In the genomic region with DNA sequence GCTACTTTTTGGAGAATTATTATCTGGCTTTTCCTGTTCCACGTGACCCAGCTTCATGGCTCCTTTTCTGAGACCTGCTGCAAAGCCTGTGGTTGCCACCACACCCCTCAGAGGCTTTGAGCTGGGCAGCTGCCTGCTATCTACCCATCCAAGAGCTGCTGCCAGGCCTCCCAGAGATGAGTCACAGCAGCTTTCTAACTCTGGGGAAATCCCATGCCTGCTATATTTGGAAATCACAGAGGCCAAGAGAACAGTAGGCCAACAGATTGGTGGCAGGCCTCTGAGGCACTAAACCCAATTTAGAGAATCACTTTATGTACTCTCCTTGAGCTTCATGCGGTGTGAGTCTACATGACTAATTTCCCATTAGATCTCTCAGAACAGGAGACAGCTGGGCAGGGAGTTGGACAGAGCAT, we compare ENCODE assay signal across 8 cellular contexts. TPM values are rescaled to one million over a fixed set of nuclear protein-coding genes. Genes with fewer than 3 reads are reported as not detected.
A peak's percentile ranks its signal among the peaks of the same experiment; 100 is the strongest.
DNase-seq lines count a peak whose midpoint lies in the region; ATAC-seq, FAIRE-seq and TF ChIP-seq lines count a peak whose summit lies in the region.
"Had no signal": no experiment of that assay in that cellular context is flagged by ENCODE, and none has a peak within 500 bp of the region (broad histone marks: within the 10 kb centered on the region; RNA-seq: fewer than 3 reads in every experiment).

No MANE protein-coding gene starts in this region.

- DNase-seq in H54 (ENCODE audit: insufficient read length, low spot score): peak; percentile 70
- DNase-seq in LHCN-M2 (ENCODE audit: low read depth): peak; percentile 100
- no peak for DNase-seq in WTC11 (ENCODE audit: low spot score)
- DNase-seq in epithelial cell of prostate (ENCODE audit: low read depth, low spot score): peak; percentile 82
- peak; percentile 8 for DNase-seq in naive B cell

- no peak for TF ChIP-seq CTCF in WTC11 (IDR thresholded peaks at IDR 0.05)

- no peak overlapping the region for H3K4me3 Mint-ChIP-seq in WTC11
- H3K4me3 Mint-ChIP-seq in naive B cell: no peak overlapping the region
- H3K4me3 Mint-ChIP-seq: activated naive CD8-positive, alpha-beta T cell had no signal

- no peaks in the 10 kb centered on the region for H3K27me3 Mint-ChIP-seq in WTC11 (ENCODE audit: low read depth)
- no peaks in the 10 kb centered on the region for H3K27me3 Mint-ChIP-seq in naive B cell

- H3K36me3 Mint-ChIP-seq in WTC11: no peaks in the 10 kb centered on the region
- H3K36me3 Mint-ChIP-seq in naive B cell: peaks cover 0 to 6% of the 10 kb centered on the region in 2 donors
- H3K36me3 Mint-ChIP-seq: activated naive CD8-positive, alpha-beta T cell had no signal

- ATAC-seq in GM18502 (IDR thresholded peaks at IDR 0.05; ENCODE audit: poor library complexity, unreplicated experiment) (peak; percentile 99), WTC11 (peak; percentile 18; the same call in 1 of the 2 replicates), naive B cell (ENCODE audit: low read depth in 2 of 2) (peak; percentile 72 to 76)

- POLR2A ChIA-PET in WTC11 (lab: Charles Lee): interaction anchor here (0.6 kb wide), 1 partner anchor 20 kb away, joined by 4 read pairs; no protein-coding TSS in a partner anchor

- H3K4me1 Mint-ChIP-seq in WTC11 (peaks cover 4% of the 10 kb centered on the region), naive B cell (peaks cover 9 to 12% (median 10%) of the 10 kb centered on the region in 3 donors)

- no peak for TF ChIP-seq POLR2A in H54 (IDR thresholded peaks at IDR 0.05; ENCODE audit: low read depth, low read length)

- H3K27ac ChIP-seq in epithelial cell of prostate (no peak overlapping the region), temporal lobe (ENCODE audit: low read depth, low read length) (peak overlapping the region; percentile 50)

- H3K9me3 Mint-ChIP-seq in WTC11 (no peaks in the 10 kb centered on the region), naive B cell (no peaks in the 10 kb centered on the region)

- peak; percentile 100 for FAIRE-seq in H54 (lab: Jason Lieb, UNC)

- H3K27ac Mint-ChIP-seq in WTC11 (no peak overlapping the region), naive B cell (peak overlapping the region in 3 of 6 donors; percentile 24 to 82 (median 59))
- H3K27ac Mint-ChIP-seq: activated naive CD8-positive, alpha-beta T cell had no signal

- CTCF ChIA-PET in WTC11 (lab: Charles Lee): no interaction called here

TF ChIP-seq in WTC11, 78 proteins besides CTCF, POLR2A, EP300 and RAD21:
- TF ChIP-seq GRHL2 (CRISPR knock-in tag; IDR thresholded peaks at IDR 0.05; ENCODE audit: insufficient replicate concordance, severe bottlenecking): no peak
- no peak for TF ChIP-seq TEAD1 (CRISPR knock-in tag; IDR thresholded peaks at IDR 0.05)
- TF ChIP-seq, protein P1, sequence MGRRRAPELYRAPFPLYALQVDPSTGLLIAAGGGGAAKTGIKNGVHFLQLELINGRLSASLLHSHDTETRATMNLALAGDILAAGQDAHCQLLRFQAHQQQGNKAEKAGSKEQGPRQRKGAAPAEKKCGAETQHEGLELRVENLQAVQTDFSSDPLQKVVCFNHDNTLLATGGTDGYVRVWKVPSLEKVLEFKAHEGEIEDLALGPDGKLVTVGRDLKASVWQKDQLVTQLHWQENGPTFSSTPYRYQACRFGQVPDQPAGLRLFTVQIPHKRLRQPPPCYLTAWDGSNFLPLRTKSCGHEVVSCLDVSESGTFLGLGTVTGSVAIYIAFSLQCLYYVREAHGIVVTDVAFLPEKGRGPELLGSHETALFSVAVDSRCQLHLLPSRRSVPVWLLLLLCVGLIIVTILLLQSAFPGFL (CRISPR knock-in tag; IDR thresholded peaks at IDR 0.05; ENCODE audit: borderline replicate concordance): no peak
- TF ChIP-seq, protein P2, sequence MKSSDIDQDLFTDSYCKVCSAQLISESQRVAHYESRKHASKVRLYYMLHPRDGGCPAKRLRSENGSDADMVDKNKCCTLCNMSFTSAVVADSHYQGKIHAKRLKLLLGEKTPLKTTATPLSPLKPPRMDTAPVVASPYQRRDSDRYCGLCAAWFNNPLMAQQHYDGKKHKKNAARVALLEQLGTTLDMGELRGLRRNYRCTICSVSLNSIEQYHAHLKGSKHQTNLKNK (CRISPR knock-in tag; IDR thresholded peaks at IDR 0.05): no peak
- TF ChIP-seq, protein P3, sequence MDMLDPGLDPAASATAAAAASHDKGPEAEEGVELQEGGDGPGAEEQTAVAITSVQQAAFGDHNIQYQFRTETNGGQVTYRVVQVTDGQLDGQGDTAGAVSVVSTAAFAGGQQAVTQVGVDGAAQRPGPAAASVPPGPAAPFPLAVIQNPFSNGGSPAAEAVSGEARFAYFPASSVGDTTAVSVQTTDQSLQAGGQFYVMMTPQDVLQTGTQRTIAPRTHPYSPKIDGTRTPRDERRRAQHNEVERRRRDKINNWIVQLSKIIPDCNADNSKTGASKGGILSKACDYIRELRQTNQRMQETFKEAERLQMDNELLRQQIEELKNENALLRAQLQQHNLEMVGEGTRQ (CRISPR knock-in tag; IDR thresholded peaks at IDR 0.05): no peak

RNA-seq across cellular contexts. Expression of a gene that starts 35.2 kb away (rescaled TPM):
- total RNA-seq in LHCN-M2 (2014; rRNA removed) (92.1 and 138 TPM in 2 replicates), WTC11 (2021) (19.0 to 25.3 TPM (median 24.2 TPM) in 3 replicates), temporal lobe (66.1 TPM)
- 40.2 TPM for polyA plus RNA-seq in LHCN-M2 (2012)
- 10 to 100 TPM in 4 of 6 donors, 1 to 10 TPM in 2; 6.4 to 31.9 (median 12.1) TPM for polyA plus RNA-seq in naive B cell (ENCODE audit: low read depth in 6 of 6)

Comparison
In these comparisons a context has a peak if more than half of its experiments do, and no peak if none do; other contexts are left out.
1. ATAC-seq: peak in every context shown above with its lines; median percentile 99 in GM18502; 74 in naive B cell; 18 in WTC11.